In the genomic region with DNA sequence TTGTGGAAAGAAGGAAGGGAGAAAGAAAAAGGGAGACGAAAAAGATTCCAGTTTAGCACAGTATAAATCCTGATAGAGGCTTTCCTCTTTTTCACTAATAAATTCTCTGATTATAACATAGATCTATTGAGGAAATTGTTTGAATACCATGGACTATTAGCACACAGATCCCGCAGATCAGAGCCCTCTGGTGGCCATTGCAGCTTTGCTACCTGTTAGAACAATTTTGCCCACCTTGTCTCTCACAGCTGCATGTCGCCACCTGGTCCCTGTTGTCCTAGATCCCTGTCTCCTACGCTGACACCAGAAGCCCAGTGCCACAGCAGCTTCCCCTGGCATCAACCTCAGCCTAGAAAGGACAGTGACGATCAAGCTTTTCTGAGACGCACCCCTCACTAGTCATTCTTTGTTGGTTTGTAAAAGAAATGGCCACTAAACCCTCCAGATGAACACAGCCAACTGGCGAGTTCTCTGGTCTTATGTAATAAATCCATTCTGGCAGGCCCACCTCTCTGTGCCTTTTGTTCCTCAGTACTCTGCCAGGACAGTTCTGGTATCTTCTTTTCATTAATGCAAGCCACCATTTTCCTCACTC, we compare ENCODE assay signal across 9 cellular contexts. TPM values are rescaled to one million over a fixed set of nuclear protein-coding genes. Genes with fewer than 3 reads are reported as not detected.
DNase-seq lines count a peak whose midpoint lies in the region; ATAC-seq and TF ChIP-seq lines count a peak whose summit lies in the region.
"Had no signal": no experiment of that assay in that cellular context is flagged by ENCODE, and none has a peak within 500 bp of the region (broad histone marks: within the 10 kb centered on the region; RNA-seq: fewer than 3 reads in every experiment).

No MANE protein-coding gene starts in this region.

- DNase-seq in cardiac muscle cell (ENCODE audit: low read depth in 1 of 2, low spot score in 1 of 2) (peak; percentile 33 to 48), Right ventricle myocardium superior (no peak), M059J (ENCODE audit: low read depth) (peak; percentile 4), cardiac fibroblast (ENCODE audit: low read depth in 2 of 2) (peak; percentile 28 to 35), uterus (no peak), amniotic stem cell (lab: John Stamatoyannopoulos, UW) (no peak)
- peak; percentile 26 for DNase-seq in stimulated activated CD8-positive, alpha-beta memory T cell treated with anti-CD3 and anti-CD28 coated beads, Interleukin-4, amount 100 ng/mL, for 48 hours

- intact Hi-C loops in Right ventricle myocardium superior (cut with DNase I), result no loop called here
- intact Hi-C loops in uterus (cut with DNase I; ENCODE audit: low total_unique reads), result no loop called here

- H3K27me3 ChIP-seq in cardiac muscle cell (no peaks in the 10 kb centered on the region), uterus (no peaks in the 10 kb centered on the region)
- H3K27me3 ChIP-seq: adrenal gland had no signal

- H3K36me3 ChIP-seq in cardiac muscle cell, result no peaks in the 10 kb centered on the region
- H3K36me3 ChIP-seq in uterus, result no peaks in the 10 kb centered on the region
- H3K36me3 ChIP-seq: adrenal gland had no signal

- H3K4me3 ChIP-seq in cardiac muscle cell (no peak overlapping the region), cardiac fibroblast (replicated peaks in 1 of 2; ENCODE audit: low read depth in 2 of 2, low read length in 2 of 2) (no peak overlapping the region), uterus (no peak overlapping the region)
- H3K4me3 ChIP-seq: adrenal gland had no signal

- ATAC-seq in Right ventricle myocardium superior (ENCODE audit: poor library complexity) (no peak), GM21515 (IDR thresholded peaks at IDR 0.05; ENCODE audit: unreplicated experiment) (no peak)

- TF ChIP-seq CTCF in cardiac muscle cell (IDR thresholded peaks at IDR 0.05; ENCODE audit: low read depth, low read length) (peak; percentile 61), cardiac fibroblast (IDR thresholded peaks at IDR 0.05; ENCODE audit: low read depth, low read length) (peak; percentile 59), uterus (IDR thresholded peaks at IDR 0.05) (peak in 1 of 4 experiments; percentile 20)

- H3K27ac ChIP-seq in cardiac muscle cell (no peak overlapping the region), uterus (no peak overlapping the region)
- H3K27ac ChIP-seq: adrenal gland had no signal

- no peak for TF ChIP-seq POLR2A in uterus (IDR thresholded peaks at IDR 0.05)

- H3K4me1 ChIP-seq in cardiac muscle cell (ENCODE audit: low read depth), result no peaks in the 10 kb centered on the region
- H3K4me1 ChIP-seq in uterus, result no peaks in the 10 kb centered on the region
- H3K4me1 ChIP-seq: adrenal gland had no signal

- H3K9me3 ChIP-seq in cardiac muscle cell (ENCODE audit: low read depth) (no peaks in the 10 kb centered on the region), uterus (no peaks in the 10 kb centered on the region)
- H3K9me3 ChIP-seq: adrenal gland had no signal

RNA-seq across cellular contexts. Expression of gene GPHB5, which starts 9.9 kb away (rescaled TPM):
- not detected in 2 replicates for total RNA-seq in cardiac muscle cell
- not detected in 2 replicates for polyA plus RNA-seq in cardiac muscle cell
- not detected for total RNA-seq in Right ventricle myocardium superior
- total RNA-seq in M059J (2014; rRNA removed; shearing (Covaris generic)), result not detected in 2 replicates
- total RNA-seq in uterus, result not detected
- total RNA-seq: adrenal gland had no signal
- polyA plus RNA-seq: adrenal gland had no signal

Comparison
In these comparisons a context has a peak if more than half of its experiments do, and no peak if none do; other contexts are left out.
1. DNase-seq: peak in cardiac muscle cell (2 of 2), M059J (single experiment), cardiac fibroblast (2 of 2) and stimulated activated CD8-positive, alpha-beta memory T cell treated with anti-CD3 and anti-CD28 coated beads, Interleukin-4, amount 100 ng/mL, for 48 hours (single experiment); none in Right ventricle myocardium superior (single experiment), uterus (0 of 2) and amniotic stem cell (single experiment).